34 cellular contexts compared by ENCODE assay signal in genomic region chr12:132273992-132274334, GRCh38. TPM values are rescaled to one million over a fixed set of nuclear protein-coding genes. Genes with fewer than 3 reads are reported as not detected.
"Had no signal": no experiment of that assay in that cellular context is flagged by ENCODE, and none has a peak within 500 bp of the region (broad histone marks: within the 10 kb centered on the region; RNA-seq: fewer than 3 reads in every experiment).

No MANE protein-coding gene starts in this region.

- H3K27ac Mint-ChIP-seq: activated CD4-positive, alpha-beta T cell treated with anti-CD3 and anti-CD28 coated beads, Interleukin-2, amount 10 ng/mL, durations not matched to agents 24 days and 14 days; activated CD8-positive, alpha-beta T cell treated with anti-CD3 and anti-CD28 coated beads for 36 hours; activated naive CD8-positive, alpha-beta T cell treated with anti-CD3 and anti-CD28 coated beads for 36 hours; activated T-cell treated with anti-CD3 and anti-CD28 coated beads, Interleukin-2, amount 50 U/mL, for 72 hours; activated T-helper 17 cell treated with anti-CD3 and anti-CD28 coated beads, Interleukin-2, amount 50 U/mL, for 72 hours; T-cell; T-helper 17 cell had no signal

- H3K4me1 Mint-ChIP-seq: activated CD4-positive, alpha-beta T cell treated with anti-CD3 and anti-CD28 coated beads, Interleukin-2, amount 10 ng/mL, durations not matched to agents 24 days and 14 days; activated naive CD8-positive, alpha-beta T cell treated with anti-CD3 and anti-CD28 coated beads for 36 hours; activated T-helper 17 cell treated with anti-CD3 and anti-CD28 coated beads, Interleukin-2, amount 50 U/mL, for 72 hours had no signal

- H3K4me3 Mint-ChIP-seq: activated CD4-positive, alpha-beta T cell treated with anti-CD3 and anti-CD28 coated beads, Interleukin-2, amount 10 ng/mL, durations not matched to agents 24 days and 14 days; activated CD8-positive, alpha-beta T cell treated with anti-CD3 and anti-CD28 coated beads for 36 hours; activated naive CD8-positive, alpha-beta T cell treated with anti-CD3 and anti-CD28 coated beads for 36 hours; activated T-cell treated with anti-CD3 and anti-CD28 coated beads, Interleukin-2, amount 50 U/mL, for 72 hours; activated T-helper 17 cell treated with anti-CD3 and anti-CD28 coated beads, Interleukin-2, amount 50 U/mL, for 72 hours; T-cell; T-helper 17 cell had no signal

- H3K36me3 ChIP-seq: brain microvascular endothelial cell, Peyer's patch, WERI-Rb-1 had no signal

- H3K27me3 ChIP-seq: Peyer's patch had no signal

- H3K27ac ChIP-seq: brain microvascular endothelial cell, Peyer's patch, WERI-Rb-1 had no signal

- DNase-seq: activated CD4-positive, alpha-beta T cell treated with anti-CD3 and anti-CD28 coated beads, Interleukin-2, amount 10 ng/mL, durations not matched to agents 24 days and 14 days; activated CD4-positive, alpha-beta T cell treated with anti-CD3 and anti-CD28 coated beads, Interleukin-2, amount 50 U/mL, for 4 hours; activated CD8-positive, alpha-beta T cell treated with anti-CD3 and anti-CD28 coated beads for 36 hours; activated effector memory CD4-positive, alpha-beta T cell treated with anti-CD3 and anti-CD28 coated beads, Interleukin-2, amount 50 U/mL, for 16 hours; activated naive CD4-positive, alpha-beta T cell; activated naive CD4-positive, alpha-beta T cell treated with anti-CD3 and anti-CD28 coated beads, Interleukin-2, amount 50 U/mL, for 16 hours; activated naive CD8-positive, alpha-beta T cell treated with anti-CD3 and anti-CD28 coated beads for 36 hours; activated T-cell treated with anti-CD3 and anti-CD28 coated beads, Interleukin-2, amount 50 U/mL, for 1 hour; activated T-cell treated with anti-CD3 and anti-CD28 coated beads, Interleukin-2, amount 50 U/mL, for 72 hours; amniotic stem cell; brain microvascular endothelial cell; Karpas-422; KBM-7; NCI-H1105; NCI-H1417 treated with DMSO at 0.1 percent for 48 hours; NCI-H187 treated with DMSO at 0.1 percent for 48 hours; NCI-H2081; NCI-H226; NCI-H446 treated with DMSO at 0.1 percent for 48 hours; NCI-H524; NCI-H69; NCI-H82; PC-3; Peyer's patch; RPMI8226; SIG-M5; T-cell; T-helper 17 cell; T1000; WERI-Rb-1 had no signal

- H3K4me3 ChIP-seq: Peyer's patch had no signal

- H3K36me3 Mint-ChIP-seq: activated naive CD8-positive, alpha-beta T cell treated with anti-CD3 and anti-CD28 coated beads for 36 hours; T-cell had no signal

- H3K9me3 Mint-ChIP-seq: activated CD4-positive, alpha-beta T cell treated with anti-CD3 and anti-CD28 coated beads, Interleukin-2, amount 10 ng/mL, durations not matched to agents 24 days and 14 days; activated CD8-positive, alpha-beta T cell treated with anti-CD3 and anti-CD28 coated beads for 36 hours; activated naive CD8-positive, alpha-beta T cell treated with anti-CD3 and anti-CD28 coated beads for 36 hours; activated T-cell treated with anti-CD3 and anti-CD28 coated beads, Interleukin-2, amount 50 U/mL, for 72 hours; activated T-helper 17 cell treated with anti-CD3 and anti-CD28 coated beads, Interleukin-2, amount 50 U/mL, for 72 hours; T-cell had no signal

- ATAC-seq: activated CD8-positive, alpha-beta T cell treated with anti-CD3 and anti-CD28 coated beads for 36 hours; activated T-cell treated with anti-CD3 and anti-CD28 coated beads, Interleukin-2, amount 50 U/mL, for 72 hours; activated T-helper 17 cell treated with anti-CD3 and anti-CD28 coated beads, Interleukin-2, amount 50 U/mL, for 72 hours; PC-3; SK-N-SH treated with all-trans-retinoic acid at 6 μM for 48 hours; T-cell; T-helper 17 cell had no signal

- H3K27me3 Mint-ChIP-seq: activated CD4-positive, alpha-beta T cell treated with anti-CD3 and anti-CD28 coated beads, Interleukin-2, amount 10 ng/mL, durations not matched to agents 24 days and 14 days had no signal

- H3K9me3 ChIP-seq: Peyer's patch had no signal

RNA-seq across cellular contexts. Expression of gene GALNT9, which starts 55.4 kb away (rescaled TPM):
- total RNA-seq: activated CD4-positive, alpha-beta T cell treated with anti-CD3 and anti-CD28 coated beads, Interleukin-2, amount 10 ng/mL, durations not matched to agents 24 days and 14 days; activated CD8-positive, alpha-beta memory T cell treated with anti-CD3 and anti-CD28 coated beads for 36 hours; activated CD8-positive, alpha-beta T cell treated with anti-CD3 and anti-CD28 coated beads for 36 hours; activated naive CD8-positive, alpha-beta T cell treated with anti-CD3 and anti-CD28 coated beads for 36 hours; Peyer's patch; SK-MEL-5; T-helper 17 cell had no signal
